Comparison of ENCODE assay signal across 19 cellular contexts in genomic region chrX:79556750-79557149, GRCh38.
"Had no signal": no experiment of that assay in that cellular context is flagged by ENCODE, and none has a peak within 500 bp of the region (broad histone marks: within the 10 kb centered on the region; RNA-seq: fewer than 3 reads in every experiment).

No MANE protein-coding gene starts in this region.

- H3K9me3 ChIP-seq: esophagus muscularis mucosa, gastroesophageal sphincter, thoracic aorta, transverse colon had no signal

- H3K27ac Mint-ChIP-seq: effector memory CD8-positive, alpha-beta T cell; naive B cell; nephron progenitor cell had no signal

- H2AFZ ChIP-seq: hepatocyte had no signal

- H3K79me2 ChIP-seq: hepatocyte had no signal

- H3K36me3 Mint-ChIP-seq: naive B cell had no signal

- H3K4me1 ChIP-seq: esophagus muscularis mucosa, gastroesophageal sphincter, stomach, transverse colon had no signal

- H3K27ac ChIP-seq: epithelial cell of prostate, esophagus muscularis mucosa, gastroesophageal sphincter, hepatocyte, stomach, thoracic aorta, transverse colon had no signal

- H3K4me1 Mint-ChIP-seq: naive B cell, nephron progenitor cell had no signal

- H3K4me3 ChIP-seq: esophagus muscularis mucosa, gastroesophageal sphincter, hepatocyte, stomach, thoracic aorta, transverse colon had no signal

- H3K4me2 ChIP-seq: hepatocyte had no signal

- H3K27me3 Mint-ChIP-seq: effector memory CD8-positive, alpha-beta T cell; naive B cell had no signal

- H3K27me3 ChIP-seq: esophagus muscularis mucosa, gastroesophageal sphincter, hepatocyte, stomach, transverse colon had no signal

- DNase-seq: effector memory CD8-positive, alpha-beta T cell; kidney; left cardiac atrium; mesendoderm; naive B cell; nephron progenitor cell; posterior cingulate gyrus; right cardiac atrium; small intestine; stimulated activated CD4-positive, alpha-beta T cell treated with anti-CD3 and anti-CD28 coated beads, Interleukin-12 subunit alpha, Interleukin-12 subunit beta, amount 100 ng/mL, for 4 hours; stimulated activated naive CD4-positive, alpha-beta T cell; stomach; substantia nigra; transverse colon had no signal

- H3K4me3 Mint-ChIP-seq: effector memory CD8-positive, alpha-beta T cell; naive B cell; nephron progenitor cell had no signal

- ATAC-seq: effector memory CD8-positive, alpha-beta T cell; gastroesophageal sphincter; left cardiac atrium; right cardiac atrium had no signal

- H3K36me3 ChIP-seq: esophagus muscularis mucosa, gastroesophageal sphincter, stomach, thoracic aorta, transverse colon had no signal
